In the genomic region with DNA sequence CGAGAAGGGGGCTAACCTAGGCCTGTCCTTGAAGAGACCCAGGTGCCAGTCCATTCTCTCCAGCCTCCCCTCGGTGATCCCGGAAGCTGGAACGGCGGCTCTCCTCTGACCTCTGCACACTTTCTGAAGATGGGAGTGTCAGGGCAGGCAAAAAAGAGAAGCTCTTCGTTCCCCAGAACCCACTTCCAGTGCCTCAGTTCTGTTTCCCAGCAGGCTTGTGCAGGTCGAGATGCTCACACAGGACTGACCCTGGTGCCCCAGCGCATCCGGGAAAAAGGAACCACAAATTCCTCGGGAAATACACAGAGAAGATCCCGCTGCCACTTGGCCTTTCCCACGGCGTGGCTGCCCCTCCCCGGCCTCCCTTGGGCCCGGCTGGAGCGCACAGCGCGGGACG, we compare ENCODE assay signal across 8 cellular contexts. TPM values are rescaled to one million over a fixed set of nuclear protein-coding genes. Genes with fewer than 3 reads are reported as not detected.
DNase-seq lines count a peak whose midpoint lies in the region; ATAC-seq lines count a peak whose summit lies in the region.

No MANE protein-coding gene starts in this region.

- H3K27ac ChIP-seq in stomach smooth muscle (ENCODE audit: low read length), result no peak overlapping the region

- no peak overlapping the region for H3K27ac Mint-ChIP-seq in activated naive CD4-positive, alpha-beta T cell treated with anti-CD3 and anti-CD28 coated beads for 36 hours
- peak overlapping the region; percentile 31 for H3K27ac Mint-ChIP-seq in activated naive CD8-positive, alpha-beta T cell treated with anti-CD3 and anti-CD28 coated beads, Interleukin-2, amount 50 U/mL, for 24 hours
- peak overlapping the region in 5 of 6 donors; percentile 34 to 76 (median 49) for H3K27ac Mint-ChIP-seq in immature natural killer cell

- H3K27me3 Mint-ChIP-seq in activated naive CD4-positive, alpha-beta T cell treated with anti-CD3 and anti-CD28 coated beads for 36 hours (ENCODE audit: low read depth), result no peaks in the 10 kb centered on the region
- no peaks in the 10 kb centered on the region for H3K27me3 Mint-ChIP-seq in activated naive CD8-positive, alpha-beta T cell treated with anti-CD3 and anti-CD28 coated beads, Interleukin-2, amount 50 U/mL, for 24 hours
- peaks cover 0 to 2% (median 0%) of the 10 kb centered on the region in 3 donors for H3K27me3 Mint-ChIP-seq in immature natural killer cell (ENCODE audit: low read depth in 3 of 3)

- ATAC-seq in activated naive CD8-positive, alpha-beta T cell treated with anti-CD3 and anti-CD28 coated beads, Interleukin-2, amount 50 U/mL, for 24 hours, result no peak

- peak overlapping the region; percentile 55 to 78 for H3K9ac ChIP-seq in stomach smooth muscle (ENCODE audit: low read length in 2 of 2)

- H3K36me3 Mint-ChIP-seq in activated naive CD4-positive, alpha-beta T cell treated with anti-CD3 and anti-CD28 coated beads for 36 hours (ENCODE audit: low read depth), result peaks cover 5% of the 10 kb centered on the region
- H3K36me3 Mint-ChIP-seq in activated naive CD8-positive, alpha-beta T cell treated with anti-CD3 and anti-CD28 coated beads, Interleukin-2, amount 50 U/mL, for 24 hours (ENCODE audit: low read depth), result peaks cover 5% of the 10 kb centered on the region
- H3K36me3 Mint-ChIP-seq in immature natural killer cell, result peaks cover 0 to 4% (median 0%) of the 10 kb centered on the region in 3 donors

- H3K4me3 ChIP-seq in stomach smooth muscle (ENCODE audit: low read length in 2 of 2), result peak overlapping the region; percentile 50 to 78

- intact Hi-C loops in activated naive CD4-positive, alpha-beta T cell treated with anti-CD3 and anti-CD28 coated beads for 36 hours (cut with micrococcal nuclease), result loop anchor here (1.0 to 5.0 kb wide), 2 partner anchors 13 to 37 kb away; a partner anchor contains a TSS

- H3K9me3 ChIP-seq in stomach smooth muscle (ENCODE audit: control insufficient read depth in 2 of 2, low read length in 2 of 2), result no peaks in the 10 kb centered on the region

- peak overlapping the region; percentile 74 for H3K4me3 Mint-ChIP-seq in activated naive CD4-positive, alpha-beta T cell treated with anti-CD3 and anti-CD28 coated beads for 36 hours
- H3K4me3 Mint-ChIP-seq in activated naive CD8-positive, alpha-beta T cell treated with anti-CD3 and anti-CD28 coated beads, Interleukin-2, amount 50 U/mL, for 24 hours, result peak overlapping the region; percentile 75
- peak overlapping the region; percentile 80 to 87 (median 85) for H3K4me3 Mint-ChIP-seq in immature natural killer cell

- H3K4me1 Mint-ChIP-seq in activated naive CD4-positive, alpha-beta T cell treated with anti-CD3 and anti-CD28 coated beads for 36 hours (ENCODE audit: low read depth), result peaks cover 6% of the 10 kb centered on the region
- H3K4me1 Mint-ChIP-seq in activated naive CD8-positive, alpha-beta T cell treated with anti-CD3 and anti-CD28 coated beads, Interleukin-2, amount 50 U/mL, for 24 hours, result peaks cover 10% of the 10 kb centered on the region
- peaks cover 17 to 22% of the 10 kb centered on the region in 2 donors for H3K4me1 Mint-ChIP-seq in immature natural killer cell

- H3K36me3 ChIP-seq in stomach smooth muscle (ENCODE audit: control insufficient read depth in 2 of 2, insufficient read depth in 2 of 2, low read length in 2 of 2), result peaks cover 0 to 2% of the 10 kb centered on the region in 2 donors

- no peaks in the 10 kb centered on the region for H3K27me3 ChIP-seq in stomach smooth muscle (ENCODE audit: control insufficient read depth in 1 of 2, insufficient read depth in 2 of 2, low read length in 2 of 2)

- DNase-seq in activated naive CD4-positive, alpha-beta T cell treated with anti-CD3 and anti-CD28 coated beads for 36 hours, result no peak
- no peak for DNase-seq in activated naive CD4-positive, alpha-beta T cell treated with Interleukin-2 at 50 U/mL for 16 hours
- no peak for DNase-seq in activated naive CD8-positive, alpha-beta T cell treated with anti-CD3 and anti-CD28 coated beads, Interleukin-2, amount 50 U/mL, for 24 hours
- DNase-seq in immature natural killer cell (no peak), NCI-H1694 treated with DMSO at 0.1 percent for 48 hours (lab: John Stamatoyannopoulos, UW) (no peak), LoVo (ENCODE audit: low spot score) (no peak), globus pallidus (ENCODE audit: low spot score) (no peak)

- CTCF ChIA-PET in activated naive CD4-positive, alpha-beta T cell treated with anti-CD3 and anti-CD28 coated beads for 36 hours (lab: Charles Lee), result interaction anchor here (1.4 kb wide), 1 partner anchor 11 kb away, joined by 5 read pairs; no protein-coding TSS in a partner anchor

- peaks cover 19% of the 10 kb centered on the region for H3K4me1 ChIP-seq in stomach smooth muscle (ENCODE audit: control insufficient read depth, insufficient read depth, low read length)

- H3K9me3 Mint-ChIP-seq in activated naive CD4-positive, alpha-beta T cell treated with anti-CD3 and anti-CD28 coated beads for 36 hours, result no peaks in the 10 kb centered on the region
- no peaks in the 10 kb centered on the region for H3K9me3 Mint-ChIP-seq in activated naive CD8-positive, alpha-beta T cell treated with anti-CD3 and anti-CD28 coated beads, Interleukin-2, amount 50 U/mL, for 24 hours
- no peaks in the 10 kb centered on the region for H3K9me3 Mint-ChIP-seq in immature natural killer cell

RNA-seq across cellular contexts. Expression of a gene that starts 0.7 kb away (rescaled TPM):
- total RNA-seq in activated naive CD4-positive, alpha-beta T cell treated with anti-CD3 and anti-CD28 coated beads for 36 hours, result 10 to 100 TPM; 24.7 to 25.3 TPM
- polyA plus RNA-seq in immature natural killer cell, result 100 to 1,000 TPM in 1 of 3 donors, 10 to 100 TPM in 2; 89.4 to 190 (median 91.1) TPM

RNA-seq across cellular contexts. Expression of a gene that starts 12.5 kb away (rescaled TPM):
- 100 to 1,000 TPM; 120 to 128 TPM for total RNA-seq in activated naive CD4-positive, alpha-beta T cell treated with anti-CD3 and anti-CD28 coated beads for 36 hours
- 100 to 1,000 TPM in 1 of 3 donors, 10 to 100 TPM in 2; 45.3 to 103 (median 84.7) TPM for polyA plus RNA-seq in immature natural killer cell
